ENCODE assay signal across 9 cellular contexts in the genomic region with DNA sequence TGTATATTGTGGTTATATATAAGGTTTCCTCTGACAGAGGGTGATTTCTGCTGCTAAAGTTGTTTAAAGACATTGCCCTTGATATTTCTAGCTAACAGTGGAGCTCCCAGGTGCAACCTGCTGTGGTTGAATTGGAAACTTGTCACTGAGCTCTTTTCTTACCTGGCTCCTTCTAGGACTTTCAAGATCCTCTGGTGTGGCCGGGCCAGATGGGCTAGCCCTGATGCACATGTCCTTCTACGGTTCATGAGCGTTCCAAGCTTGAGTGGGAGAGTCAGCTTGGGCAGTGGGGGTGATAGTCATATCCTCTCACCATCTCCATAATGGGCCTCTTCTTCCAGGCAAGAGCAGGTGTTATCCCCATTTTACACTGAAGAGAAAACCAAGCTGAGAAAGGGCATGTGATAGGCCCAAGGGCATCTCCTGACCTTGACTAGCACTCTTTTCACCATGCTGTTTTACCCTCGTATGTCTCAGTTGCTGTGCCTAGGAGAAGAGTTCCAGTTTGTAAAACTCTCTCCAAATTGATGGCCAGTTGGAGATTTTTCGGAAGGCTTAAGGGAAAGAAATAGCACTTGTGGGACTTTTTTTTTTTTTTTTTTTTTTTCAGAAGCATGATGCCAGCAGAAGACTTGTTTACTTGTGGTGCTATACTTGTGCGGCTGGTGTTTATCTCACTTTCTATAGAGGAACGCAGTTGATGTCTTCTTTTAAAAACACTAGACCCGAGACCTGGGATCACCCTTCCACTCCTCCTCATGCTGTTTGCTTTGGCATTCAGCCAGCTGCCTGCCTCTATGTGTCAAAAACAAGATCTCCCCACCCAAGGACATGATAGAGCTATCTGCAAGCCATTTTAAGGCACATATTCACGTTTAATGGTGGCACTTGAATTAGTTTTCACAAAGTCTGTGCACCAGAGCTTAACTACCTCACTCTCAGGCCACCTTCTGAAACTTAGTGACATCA. TPM values are rescaled to one million over a fixed set of nuclear protein-coding genes. Genes with fewer than 3 reads are reported as not detected.
DNase-seq lines count a peak whose midpoint lies in the region; ATAC-seq lines count a peak whose summit lies in the region.
"Had no signal": no experiment of that assay in that cellular context is flagged by ENCODE, and none has a peak within 500 bp of the region (broad histone marks: within the 10 kb centered on the region; RNA-seq: fewer than 3 reads in every experiment).

No MANE protein-coding gene starts in this region.

- DNase-seq in COLO668 (lab: John Stamatoyannopoulos, UW; ENCODE audit: unreplicated experiment) (peak; percentile 88), NCI-H1092 treated with DMSO at 0.1 percent for 48 hours (lab: John Stamatoyannopoulos, UW) (peak; percentile 86), SK-MEL-5 (ENCODE audit: low read depth, low spot score) (peak; percentile 23), left colon (peak in 1 of 2 donors; percentile 62), GOT3 (lab: John Stamatoyannopoulos, UW) (no peak), head of caudate nucleus (no peak)
- DNase-seq: GM23248 had no signal

- intact Hi-C loops in left colon (cut with DNase I, micrococcal nuclease), result no loop called here
- intact Hi-C loops in head of caudate nucleus (cut with DNase I), result no loop called here

- ATAC-seq in left colon, result peak; percentile 69
- ATAC-seq in HG02885 (IDR thresholded peaks at IDR 0.05; ENCODE audit: poor library complexity, unreplicated experiment), result no peak
- no peak for ATAC-seq in GM18519 (IDR thresholded peaks at IDR 0.05; ENCODE audit: low FRiP score, unreplicated experiment)

- in situ Hi-C loops in SK-MEL-5 (cut with HindIII; ENCODE audit: low pct_unique_long_range_greater_than_20kb, low sequenced_read_pairs), result no loop called here

RNA-seq across cellular contexts. Expression of a gene that starts 32.6 kb away (rescaled TPM):
- 55.0 and 68.3 TPM in 2 replicates for total RNA-seq in SK-MEL-5 (2014; rRNA removed; shearing (Covaris generic))
- 49.8 and 88.0 TPM in 2 replicates for polyA plus RNA-seq in SK-MEL-5 (2015; cell fraction: cytosol; rRNA removed)
- 94.9 and 147 TPM in 2 replicates for polyA plus RNA-seq in SK-MEL-5 (2015; cell fraction: nucleus; rRNA removed)
- 10 to 100 TPM; 43.0 to 51.3 TPM for total RNA-seq in left colon

Comparison
In these comparisons a context has a peak if more than half of its experiments do, and no peak if none do; other contexts are left out.
1. DNase-seq: peak in COLO668 (single experiment), NCI-H1092 treated with DMSO at 0.1 percent for 48 hours (single experiment) and SK-MEL-5 (single experiment); none in GOT3 (single experiment) and head of caudate nucleus (0 of 42).